Comparison of ENCODE assay signal across 10 cellular contexts in genomic region chr7:151491859-151492258, GRCh38. TPM values are rescaled to one million over a fixed set of nuclear protein-coding genes. Genes with fewer than 3 reads are reported as not detected.
DNase-seq lines count a peak whose midpoint lies in the region; ATAC-seq, FAIRE-seq and TF ChIP-seq lines count a peak whose summit lies in the region.
"Had no signal": no experiment of that assay in that cellular context is flagged by ENCODE, and none has a peak within 500 bp of the region (broad histone marks: within the 10 kb centered on the region; RNA-seq: fewer than 3 reads in every experiment).

No MANE protein-coding gene starts in this region.

- DNase-seq in AG09319 (ENCODE audit: extremely low read depth, low read depth), result peak; percentile 37
- peak; percentile 53 for DNase-seq in KBM-7
- peak; percentile 93 for DNase-seq in astrocyte (ENCODE audit: low read depth)
- no peak for DNase-seq in left lung
- DNase-seq in substantia nigra (lab: John Stamatoyannopoulos, UW), result no peak
- DNase-seq in GM20000 (ENCODE audit: low spot score), result no peak
- DNase-seq in islet precursor cell, result no peak
- DNase-seq: CD8-positive, alpha-beta T cell; ovary had no signal

- H3K36me3 ChIP-seq in astrocyte (ENCODE audit: insufficient read depth, low read length), result peaks cover 15% of the 10 kb centered on the region
- H3K36me3 ChIP-seq in left lung, result peaks cover 0 to 38% of the 10 kb centered on the region in 2 donors
- H3K36me3 ChIP-seq: ovary had no signal

- H3K27me3 ChIP-seq in astrocyte (ENCODE audit: insufficient read depth, low read length) (no peaks in the 10 kb centered on the region), left lung (no peaks in the 10 kb centered on the region)
- H3K27me3 ChIP-seq: ovary had no signal

- H3K4me1 Mint-ChIP-seq in astrocyte (ENCODE audit: low read depth, unreplicated experiment), result peaks cover 50% of the 10 kb centered on the region

- no peak overlapping the region for H2AFZ ChIP-seq in astrocyte (ENCODE audit: low read depth, low read length)

- FAIRE-seq in astrocyte (lab: Jason Lieb, UNC), result peak; percentile 93

- no peak overlapping the region for H3K9ac ChIP-seq in astrocyte (ENCODE audit: low read length)

- peaks cover 94% of the 10 kb centered on the region for H3K79me2 ChIP-seq in astrocyte (ENCODE audit: insufficient read depth, low read length)

- H3K9me3 ChIP-seq in astrocyte (ENCODE audit: insufficient read depth, low read depth, low read length) (no peaks in the 10 kb centered on the region), left lung (no peaks in the 10 kb centered on the region)
- H3K9me3 ChIP-seq: ovary had no signal

- H3K36me3 Mint-ChIP-seq in astrocyte (ENCODE audit: low read depth, unreplicated experiment), result peaks cover 11% of the 10 kb centered on the region

- peaks cover 6% of the 10 kb centered on the region for H3K9me3 Mint-ChIP-seq in astrocyte (ENCODE audit: unreplicated experiment)
- H3K9me3 Mint-ChIP-seq: CD8-positive, alpha-beta T cell had no signal

- peak overlapping the region; percentile 77 for H3K27ac Mint-ChIP-seq in astrocyte (ENCODE audit: unreplicated experiment)
- H3K27ac Mint-ChIP-seq: CD8-positive, alpha-beta T cell had no signal

- H3K27me3 Mint-ChIP-seq in astrocyte (ENCODE audit: low read depth, unreplicated experiment), result no peaks in the 10 kb centered on the region

- ATAC-seq in left lung, result peak; percentile 69
- no peak for ATAC-seq in HG03025 (IDR thresholded peaks at IDR 0.05; ENCODE audit: low FRiP score, unreplicated experiment)
- ATAC-seq: CD8-positive, alpha-beta T cell had no signal

- in situ Hi-C loops in KBM-7 (cut with MboI; ENCODE audit: low pct_unique_long_range_greater_than_20kb, low sequenced_read_pairs), result no loop called here

- TF ChIP-seq CTCF in AG09319 (IDR thresholded peaks at IDR 0.05; ENCODE audit: low read depth, low read length), result no peak
- no peak for TF ChIP-seq CTCF in astrocyte (IDR thresholded peaks at IDR 0.05; ENCODE audit: insufficient read depth, low read depth, low read length)
- TF ChIP-seq CTCF in left lung (IDR thresholded peaks at IDR 0.05), result no peak
- no peak for TF ChIP-seq CTCF in GM20000 (IDR thresholded peaks at IDR 0.05; ENCODE audit: extremely low read depth, missing control alignments)

- intact Hi-C loops in left lung (cut with DNase I), result no loop called here

- H3K4me1 ChIP-seq in astrocyte (ENCODE audit: insufficient read depth, low read length), result peaks cover 28% of the 10 kb centered on the region
- peaks cover 11 to 41% of the 10 kb centered on the region in 2 donors for H3K4me1 ChIP-seq in left lung

- H3K27ac ChIP-seq in astrocyte (ENCODE audit: low read depth, low read length) (peak overlapping the region; percentile 43), left lung (peak overlapping the region in 1 of 2 donors; percentile 29), substantia nigra (ENCODE audit: low read depth, low read length, poor library complexity, severe bottlenecking) (no peak overlapping the region)
- H3K27ac ChIP-seq: ovary had no signal

- H3K4me3 ChIP-seq in astrocyte (ENCODE audit: insufficient read depth, low read depth, low read length), result no peak overlapping the region
- H3K4me3 ChIP-seq in left lung, result no peak overlapping the region
- H3K4me3 ChIP-seq: ovary had no signal

- peaks cover 52% of the 10 kb centered on the region for H4K20me1 ChIP-seq in astrocyte (ENCODE audit: insufficient read depth, low read length)

- H3K4me2 ChIP-seq in astrocyte (ENCODE audit: low read length), result peak overlapping the region; percentile 70

- H3K4me3 Mint-ChIP-seq in astrocyte (ENCODE audit: unreplicated experiment), result peak overlapping the region; percentile 73
- H3K4me3 Mint-ChIP-seq: CD8-positive, alpha-beta T cell had no signal

RNA-seq across cellular contexts. Expression of gene RHEB, which starts 27.8 kb away (rescaled TPM):
- 131 and 143 TPM in 2 replicates for total RNA-seq in astrocyte
- 100 to 1,000 TPM; 103 to 109 TPM for total RNA-seq in left lung

RNA-seq across cellular contexts. Expression of gene CRYGN, which starts 51.9 kb away (rescaled TPM):
- total RNA-seq in astrocyte (not detected in 2 replicates), left lung (not detected)
- total RNA-seq: CD8-positive, alpha-beta T cell had no signal

Comparison
In these comparisons a context has a peak if more than half of its experiments do, and no peak if none do; other contexts are left out.
1. DNase-seq: peak in AG09319 (single experiment), KBM-7 (single experiment) and astrocyte (single experiment); none in left lung (0 of 2), substantia nigra (0 of 49), GM20000 (single experiment) and islet precursor cell (single experiment).